ENCODE assay signal across 10 cellular contexts in genomic region chr15:57565326-57565725, GRCh38. TPM values are rescaled to one million over a fixed set of nuclear protein-coding genes. Genes with fewer than 3 reads are reported as not detected.
DNase-seq lines count a peak whose midpoint lies in the region; ATAC-seq, FAIRE-seq and TF ChIP-seq lines count a peak whose summit lies in the region.
"Had no signal": no experiment of that assay in that cellular context is flagged by ENCODE, and none has a peak within 500 bp of the region (broad histone marks: within the 10 kb centered on the region; RNA-seq: fewer than 3 reads in every experiment).

No MANE protein-coding gene starts in this region.

- no peak overlapping the region for H3K4me2 ChIP-seq in GM12878 (ENCODE audit: control insufficient read depth, insufficient read depth)

- peak; percentile 28 for ATAC-seq in GM12878

- no peak overlapping the region for H3K27ac ChIP-seq in GM12878 (ENCODE audit: control insufficient read depth, insufficient read depth)

- H3K36me3 ChIP-seq in GM12878 (ENCODE audit: control insufficient read depth in 2 of 2, insufficient read depth in 2 of 2, low read length in 1 of 2): no peaks in the 10 kb centered on the region

- BruUV-seq in GM12878 (replicated peaks; lab: Mats Ljungman, UMichigan): no TSS peak

- H3K4me1 ChIP-seq in GM12878 (ENCODE audit: control insufficient read depth, insufficient read depth, low read length): peaks cover 3% of the 10 kb centered on the region; the same call in 1 of the 2 replicates

- DNase-seq in NOMO-1 treated with DMSO at 0.1 percent for 48 hours (lab: John Stamatoyannopoulos, UW; ENCODE audit: unreplicated experiment) (peak; percentile 5), NOMO-1 treated with dmso at 0.1 percent for 144 hours (lab: John Stamatoyannopoulos, UW; ENCODE audit: unreplicated experiment) (no peak), SW480 (ENCODE audit: low spot score) (peak; percentile 89), GM12878 (ENCODE audit: low read depth, low spot score) (no peak), HuH-7 (ENCODE audit: low spot score) (no peak), EL (no peak), NCI-H1694 (lab: John Stamatoyannopoulos, UW) (no peak)
- peak; percentile 27 for DNase-seq in stimulated activated CD4-positive, alpha-beta T cell treated with anti-CD3 and anti-CD28 coated beads, Interleukin-4, amount 100 ng/mL, for 24 hours

- in situ Hi-C loops in GM12878 (cut with MboI): loop anchor here (10.0 kb wide), 1 partner anchor 299 kb away; no protein-coding TSS in a partner anchor

- H4K20me1 ChIP-seq in GM12878 (ENCODE audit: control insufficient read depth, insufficient read depth): no peaks in the 10 kb centered on the region

- no peaks in the 10 kb centered on the region for H3K27me3 ChIP-seq in GM12878 (replicated peaks in 1 of 2; ENCODE audit: control insufficient read depth in 2 of 2, insufficient read depth in 2 of 2, low read length in 1 of 2)

- H3K9ac ChIP-seq in GM12878 (ENCODE audit: control insufficient read depth, insufficient read depth, low read length): no peak overlapping the region

- WGBS in GM12878 (ENCODE audit: insufficient coverage, insufficient replicate concordance, low lambda C conversion rate, missing lambda C conversion rate): 6% methylated on average over 11 of the region's 11 CpGs

- no peak for TF ChIP-seq POLR2A in GM12878 (IDR thresholded peaks at IDR 0.05; ENCODE audit: low read depth, low read length)

- TF ChIP-seq EP300 in GM12878 (IDR thresholded peaks at IDR 0.05; ENCODE audit: borderline replicate concordance in 1 of 2, control insufficient read depth in 1 of 2, low read depth in 2 of 2, low read length in 2 of 2): no peak

- H3K79me2 ChIP-seq in GM12878 (ENCODE audit: control insufficient read depth, insufficient read depth, low read length): no peaks in the 10 kb centered on the region

- RAD21 ChIA-PET in GM12878 (lab: Charles Lee; ENCODE audit: unreplicated experiment): no interaction called here

- CTCF ChIA-PET in GM12878 (lab: Yijun Ruan, JAX): interaction anchor here (1.2 to 4.4 kb wide), 3 partner anchors 23 to 295 kb away, joined by 3 to 18 read pairs (median 8); no protein-coding TSS in a partner anchor

- intact Hi-C loops in GM12878 (cut with micrococcal nuclease; ENCODE audit: unreplicated experiment): loop anchor here (10.0 kb wide), 2 partner anchors 169 to 499 kb away; partner anchors contain the start of gene ALDH1A2

- SMC1A ChIA-PET in GM12878 (lab: Charles Lee; ENCODE audit: uncharacterized antibody, unreplicated experiment): no interaction called here

- no peak for TF ChIP-seq CTCF in GM12878 (IDR thresholded peaks at IDR 0.05 in 2 of 3, conservative IDR thresholded peaks at IDR 0.05 in 1 of 3; ENCODE audit: control insufficient read depth in 2 of 3, extremely low read depth in 1 of 3, insufficient read depth in 1 of 3, low read depth in 3 of 3, low read length in 3 of 3)

- H3K9me3 ChIP-seq in GM12878 (replicated peaks; ENCODE audit: control insufficient read depth, insufficient read depth, low read length): no peaks in the 10 kb centered on the region

- H3K4me3 ChIP-seq in GM12878: no peak overlapping the region

- H2AFZ ChIP-seq in GM12878 (ENCODE audit: control insufficient read depth, low read depth, low read length): peak overlapping the region; percentile 1

- TF ChIP-seq RAD21 in GM12878 (IDR thresholded peaks at IDR 0.05; ENCODE audit: insufficient read depth, low read depth, low read length): no peak

- no peak for FAIRE-seq in GM12878 (lab: Jason Lieb, UNC)

- POLR2A ChIA-PET in GM12878 (lab: Charles Lee): no interaction called here

TF ChIP-seq in GM12878, 131 proteins besides CTCF, POLR2A, EP300 and RAD21:
- TF ChIP-seq EED (IDR thresholded peaks at IDR 0.05; ENCODE audit: low read depth) (0 out of 2 replicates have a peak, but pooled peaks have one; percentile 21), CHD2 (IDR thresholded peaks at IDR 0.05; ENCODE audit: borderline replicate concordance, low read depth, low read length) (no peak), IKZF2 (IDR thresholded peaks at IDR 0.05) (peak; percentile 19 to 26; a peak in 1 of 4 replicates)

RNA-seq across cellular contexts. Expression of gene MYZAP, which starts 26.4 kb away (rescaled TPM):
- not detected in 2 replicates for total RNA-seq in GM12878 (2013; cell fraction: nucleolus; rRNA removed)
- total RNA-seq in GM12878 (2014; rRNA removed) (not detected in 2 replicates), GM12878 (2014; rRNA removed; fragmentation: Illumina TruSeq; extraction: Trizol) (not detected in 2 replicates), GM12878 (2021) (not detected in 2 replicates)
- polyA plus RNA-seq in GM12878 (2011; ENCODE audit: low read depth): not detected
- polyA plus RNA-seq in GM12878 (2011; rRNA removed) (not detected in 2 replicates), GM12878 (2014; fragmentation: Illumina TruSeq; extraction: Trizol) (not detected in 2 replicates), GM12878 (2014; fragmentation: Nextera tagmentation; extraction: Ambion mirVana) (not detected), GM12878 (2014; rRNA removed) (not detected in 2 replicates), GM12878 (2016; fragmentation: Nextera tagmentation; extraction: Ambion mirVana) (not detected)
- polyA plus RNA-seq in GM12878 (2011; cell fraction: cytosol; rRNA removed): not detected in 2 replicates
- not detected in 2 replicates for polyA plus RNA-seq in GM12878 (2011; cell fraction: nucleus; rRNA removed)
- polyA plus RNA-seq in GM12878 (2012): not detected in 2 replicates
- not detected in 2 replicates for polyA minus RNA-seq in GM12878 (2011; rRNA and poly(A)+ RNA removed)
- polyA minus RNA-seq in GM12878 (2011; cell fraction: cytosol; rRNA and poly(A)+ RNA removed): not detected in 2 replicates
- polyA minus RNA-seq in GM12878 (2011; cell fraction: nucleus; rRNA and poly(A)+ RNA removed): not detected in 2 replicates
- polyA plus RNA-seq: fibroblast of lung, neural cell had no signal

Comparison
In these comparisons a context has a peak if more than half of its experiments do, and no peak if none do; other contexts are left out.
1. DNase-seq: peak in NOMO-1 treated with DMSO at 0.1 percent for 48 hours (single experiment), SW480 (single experiment) and stimulated activated CD4-positive, alpha-beta T cell treated with anti-CD3 and anti-CD28 coated beads, Interleukin-4, amount 100 ng/mL, for 24 hours (single experiment); none in NOMO-1 treated with dmso at 0.1 percent for 144 hours (single experiment), GM12878 (single experiment), HuH-7 (single experiment), EL (single experiment) and NCI-H1694 (single experiment).